ENCODE assay signal across 20 cellular contexts in genomic region chr21:42807938-42808613, GRCh38.
DNase-seq lines count a peak whose midpoint lies in the region; ATAC-seq, FAIRE-seq and TF ChIP-seq lines count a peak whose summit lies in the region.
"Had no signal": no experiment of that assay in that cellular context is flagged by ENCODE, and none has a peak within 500 bp of the region (broad histone marks: within the 10 kb centered on the region; RNA-seq: fewer than 3 reads in every experiment).

No MANE protein-coding gene starts in this region.

- 0 out of 6 replicates have a peak overlapping the region, but pooled peaks of 1 of the 3 experiments have one; percentile 29 for H3K4me3 ChIP-seq in HepG2 (replicated peaks in 1 of 3; ENCODE audit: insufficient read depth in 1 of 3, low read depth in 2 of 3, low read length in 3 of 3)
- no peak overlapping the region for H3K4me3 ChIP-seq in right lobe of liver
- H3K4me3 ChIP-seq in K562: no peak overlapping the region
- H3K4me3 ChIP-seq in gastrocnemius medialis: no peak overlapping the region
- H3K4me3 ChIP-seq: MG63 had no signal

- DNase-seq in HepG2 (ENCODE audit: low spot score) (no peak), right lobe of liver (no peak), K562 (ENCODE audit: extremely low read depth in 1 of 4, low spot score in 3 of 4) (no peak), left kidney (ENCODE audit: low read depth, low spot score) (peak; percentile 18), epidermal melanocyte (ENCODE audit: insufficient read length, low spot score) (no peak), gastrocnemius medialis (no peak), glutamatergic neuron (no peak)
- DNase-seq: GOT3, IMR-90, Karpas-422, MG63, NCI-H1048, NCI-H1436 treated with DMSO at 0.1 percent for 48 hours, NCI-H2029 treated with DMSO at 0.1 percent for 48 hours, NCI-H2171, NCI-H526 had no signal

- BruUV-seq in HepG2 (replicated peaks; lab: Mats Ljungman, UMichigan) (no TSS peak), K562 (replicated peaks; lab: Mats Ljungman, UMichigan) (no TSS peak)

- in situ Hi-C loops in HepG2 (cut with HindIII; ENCODE audit: extremely low pct_ligation_motif_present, low pct_unique_long_range_greater_than_20kb) (loop anchor here (10.0 kb wide), 1 partner anchor 103 kb away; no protein-coding TSS in a partner anchor), K562 (cut with MboI) (no loop called here), gastrocnemius medialis (cut with MboI; ENCODE audit: low sequenced_read_pairs in 4 of 4) (loop anchor here in 2 of 4 donors (25.0 kb wide), 3 partner anchors 196 to 496 kb away; partner anchors contain the start of gene TFF3 (in 1 of the 2))

- no peak overlapping the region for H3K27ac Mint-ChIP-seq in glutamatergic neuron (ENCODE audit: unreplicated experiment)
- H3K27ac Mint-ChIP-seq: B cell had no signal

- ATAC-seq in HepG2 (peak; percentile 38; the same call in 2 of the 3 replicates), right lobe of liver (no peak), K562 (no peak), HG03280 (IDR thresholded peaks at IDR 0.05; ENCODE audit: unreplicated experiment) (no peak), gastrocnemius medialis (no peak)

- TF ChIP-seq EP300 in HepG2 (IDR thresholded peaks at IDR 0.05; ENCODE audit: low read depth in 2 of 2, low read length in 2 of 2) (no peak), HepG2 (CRISPR knock-in tag; IDR thresholded peaks at IDR 0.05; ENCODE audit: borderline replicate concordance) (no peak), K562 (IDR thresholded peaks at IDR 0.05; ENCODE audit: low read length) (no peak)

- POLR2A ChIA-PET in HepG2 (lab: Yijun Ruan, JAX) (interaction anchor here (1.6 kb wide), 1 partner anchor 70 kb away, joined by 5 read pairs; no protein-coding TSS in a partner anchor), K562 (lab: Yijun Ruan, JAX) (no interaction called here)

- no peaks in the 10 kb centered on the region for H3K36me3 Mint-ChIP-seq in glutamatergic neuron (ENCODE audit: unreplicated experiment)

- WGBS in HepG2 (ENCODE audit: low lambda C conversion rate): 89% methylated on average over 13 of the region's 13 CpGs
- WGBS in right lobe of liver (ENCODE audit: insufficient coverage, low coverage, low lambda C conversion rate, missing lambda C conversion rate): 82% methylated on average over 7 of the region's 13 CpGs
- WGBS in K562 (ENCODE audit: insufficient coverage, low coverage, missing lambda C conversion rate): 6% methylated on average over 13 of the region's 13 CpGs

- peaks cover 35% of the 10 kb centered on the region for H3K4me1 ChIP-seq in HepG2 (ENCODE audit: insufficient read depth, low read length)
- no peaks in the 10 kb centered on the region for H3K4me1 ChIP-seq in right lobe of liver
- no peaks in the 10 kb centered on the region for H3K4me1 ChIP-seq in K562 (replicated peaks in 1 of 2; ENCODE audit: control insufficient read depth in 2 of 2, insufficient read depth in 2 of 2, low read length in 2 of 2)
- H3K4me1 ChIP-seq in gastrocnemius medialis: no peaks in the 10 kb centered on the region

- no peaks in the 10 kb centered on the region; a peak in 1 of 5 replicates for H3K27me3 ChIP-seq in HepG2 (ENCODE audit: control insufficient read depth in 1 of 2, insufficient read depth in 2 of 2, low read length in 2 of 2)
- no peaks in the 10 kb centered on the region for H3K27me3 ChIP-seq in right lobe of liver
- peaks cover 43 to 48% of the 10 kb centered on the region in 2 experiments for H3K27me3 ChIP-seq in K562 (ENCODE audit: control insufficient read depth in 2 of 2, insufficient read depth in 2 of 2, low read length in 2 of 2)
- peaks cover 0 to 3% (median 0%) of the 10 kb centered on the region in 3 donors for H3K27me3 ChIP-seq in gastrocnemius medialis

- H3K4me1 Mint-ChIP-seq in glutamatergic neuron (ENCODE audit: low read depth, unreplicated experiment): peaks cover 13% of the 10 kb centered on the region
- H3K4me1 Mint-ChIP-seq: B cell had no signal

- FAIRE-seq in HepG2 (lab: Jason Lieb, UNC) (no peak), K562 (lab: Jason Lieb, UNC) (no peak)
- FAIRE-seq: GM12892, GM18507 had no signal

- TF ChIP-seq RAD21 in HepG2 (CRISPR knock-in tag; IDR thresholded peaks at IDR 0.05): no peak
- TF ChIP-seq RAD21 in K562 (CRISPR knock-in tag; conservative IDR thresholded peaks at IDR 0.05 in 1 of 2, IDR thresholded peaks at IDR 0.05 in 1 of 2): no peak

- H3K36me3 ChIP-seq in HepG2 (replicated peaks in 1 of 2; ENCODE audit: control insufficient read depth in 1 of 2, insufficient read depth in 2 of 2, low read length in 2 of 2) (no peaks in the 10 kb centered on the region), right lobe of liver (no peaks in the 10 kb centered on the region), K562 (ENCODE audit: control insufficient read depth, insufficient read depth, low read length) (no peaks in the 10 kb centered on the region), gastrocnemius medialis (no peaks in the 10 kb centered on the region)
- H3K36me3 ChIP-seq: MG63 had no signal

- H3K4me3 Mint-ChIP-seq in glutamatergic neuron (ENCODE audit: unreplicated experiment): no peak overlapping the region
- H3K4me3 Mint-ChIP-seq: B cell had no signal

- H3K9me3 ChIP-seq in HepG2 (ENCODE audit: low read length): no peaks in the 10 kb centered on the region
- H3K9me3 ChIP-seq in right lobe of liver: no peaks in the 10 kb centered on the region
- H3K9me3 ChIP-seq in K562 (replicated peaks; ENCODE audit: control insufficient read depth, insufficient read depth, low read depth, low read length): no peaks in the 10 kb centered on the region
- H3K9me3 ChIP-seq in gastrocnemius medialis: no peaks in the 10 kb centered on the region
- H3K9me3 ChIP-seq: MG63 had no signal

- CTCF ChIA-PET in HepG2 (lab: Yijun Ruan, JAX; ENCODE audit: low intra/inter-chr PET ratio, low total read pairs): no interaction called here
- CTCF ChIA-PET in K562 (lab: Yijun Ruan, JAX; ENCODE audit: low intra/inter-chr PET ratio): no interaction called here

- H3K79me2 ChIP-seq in HepG2 (ENCODE audit: insufficient read depth, low read length) (no peaks in the 10 kb centered on the region), K562 (ENCODE audit: control insufficient read depth, insufficient read depth, low read length) (no peaks in the 10 kb centered on the region)

- H3K27ac ChIP-seq in HepG2 (ENCODE audit: extremely low read length, insufficient read depth, low read length): peak overlapping the region; percentile 37
- H3K27ac ChIP-seq in right lobe of liver: no peak overlapping the region
- H3K27ac ChIP-seq in K562 (ENCODE audit: extremely low read depth, low read depth, low read length): no peak overlapping the region
- no peak overlapping the region for H3K27ac ChIP-seq in gastrocnemius medialis

- H3K4me2 ChIP-seq in HepG2 (ENCODE audit: low read depth, low read length): peak overlapping the region; percentile 68
- H3K4me2 ChIP-seq in K562 (ENCODE audit: insufficient read depth, low read length): no peak overlapping the region

- H2AFZ ChIP-seq in HepG2 (ENCODE audit: low read length) (no peak overlapping the region), K562 (ENCODE audit: low read depth, low read length) (no peak overlapping the region)

- H3K9ac ChIP-seq in HepG2 (ENCODE audit: insufficient read depth, low read depth, low read length): peak overlapping the region; percentile 15; the same call in 1 of the 2 replicates
- H3K9ac ChIP-seq in K562 (ENCODE audit: insufficient read depth in 1 of 2, low read depth in 2 of 2, low read length in 2 of 2): no peak overlapping the region

- no peak for TF ChIP-seq CTCF in HepG2 (CRISPR knock-in tag; IDR thresholded peaks at IDR 0.05)
- TF ChIP-seq CTCF in right lobe of liver (IDR thresholded peaks at IDR 0.05): no peak
- TF ChIP-seq CTCF in K562 (IDR thresholded peaks at IDR 0.05 in 2 of 3, conservative IDR thresholded peaks at IDR 0.05 in 1 of 3; ENCODE audit: insufficient read depth in 2 of 3, low read depth in 1 of 3, low read length in 3 of 3): no peak
- no peak for TF ChIP-seq CTCF in gastrocnemius medialis (IDR thresholded peaks at IDR 0.05 in 4 of 5, conservative IDR thresholded peaks at IDR 0.05 in 1 of 5)
- TF ChIP-seq CTCF in glutamatergic neuron (IDR thresholded peaks at IDR 0.05; ENCODE audit: partially characterized antibody, unreplicated experiment): no peak

- H4K20me1 ChIP-seq in HepG2 (ENCODE audit: insufficient read depth, low read length) (no peaks in the 10 kb centered on the region), K562 (replicated peaks; ENCODE audit: control insufficient read depth, insufficient read depth, low read length) (peaks cover 12% of the 10 kb centered on the region; the same call in 1 of the 2 replicates)

- intact Hi-C loops in HepG2 (cut with micrococcal nuclease; ENCODE audit: unreplicated experiment): no loop called here
- intact Hi-C loops in right lobe of liver (cut with DNase I): loop anchor here in 1 of 2 donors (10.0 kb wide), 1 partner anchor 153 kb away; the partner anchor contains the start of gene PDE9A
- intact Hi-C loops in K562 (cut with micrococcal nuclease): no loop called here
- intact Hi-C loops in gastrocnemius medialis (cut with DNase I; ENCODE audit: low total_unique reads): no loop called here

- no peaks in the 10 kb centered on the region for H3K9me1 ChIP-seq in K562 (ENCODE audit: control insufficient read depth, insufficient read depth, low read length)

- TF ChIP-seq POLR2A in HepG2 (IDR thresholded peaks at IDR 0.05; ENCODE audit: insufficient read depth in 1 of 2, low read depth in 2 of 2, low read length in 2 of 2) (no peak), right lobe of liver (IDR thresholded peaks at IDR 0.05) (no peak), K562 (conservative IDR thresholded peaks at IDR 0.05) (no peak), gastrocnemius medialis (IDR thresholded peaks at IDR 0.05) (no peak)

- H3K9me3 Mint-ChIP-seq in glutamatergic neuron (ENCODE audit: unreplicated experiment): no peaks in the 10 kb centered on the region

- H3K27me3 Mint-ChIP-seq in glutamatergic neuron (ENCODE audit: unreplicated experiment): no peaks in the 10 kb centered on the region

TF ChIP-seq in HepG2, 621 proteins besides CTCF, POLR2A, EP300 and RAD21 (continues in another document):
- TF ChIP-seq ZBTB38 (CRISPR knock-in tag; IDR thresholded peaks at IDR 0.05) (peak; percentile 28; the same call in 1 of the 2 replicates), YEATS4 (CRISPR knock-in tag; IDR thresholded peaks at IDR 0.05; ENCODE audit: borderline replicate concordance) (0 out of 2 replicates have a peak, but pooled peaks have one; percentile 17), ZFP90 (CRISPR knock-in tag; IDR thresholded peaks at IDR 0.05; ENCODE audit: borderline replicate concordance) (0 out of 2 replicates have a peak, but pooled peaks have one; percentile 9), NR1H2 (CRISPR knock-in tag; IDR thresholded peaks at IDR 0.05; ENCODE audit: borderline replicate concordance, low read depth) (no peak)
